9 cellular contexts compared by ENCODE assay signal in the genomic region with DNA sequence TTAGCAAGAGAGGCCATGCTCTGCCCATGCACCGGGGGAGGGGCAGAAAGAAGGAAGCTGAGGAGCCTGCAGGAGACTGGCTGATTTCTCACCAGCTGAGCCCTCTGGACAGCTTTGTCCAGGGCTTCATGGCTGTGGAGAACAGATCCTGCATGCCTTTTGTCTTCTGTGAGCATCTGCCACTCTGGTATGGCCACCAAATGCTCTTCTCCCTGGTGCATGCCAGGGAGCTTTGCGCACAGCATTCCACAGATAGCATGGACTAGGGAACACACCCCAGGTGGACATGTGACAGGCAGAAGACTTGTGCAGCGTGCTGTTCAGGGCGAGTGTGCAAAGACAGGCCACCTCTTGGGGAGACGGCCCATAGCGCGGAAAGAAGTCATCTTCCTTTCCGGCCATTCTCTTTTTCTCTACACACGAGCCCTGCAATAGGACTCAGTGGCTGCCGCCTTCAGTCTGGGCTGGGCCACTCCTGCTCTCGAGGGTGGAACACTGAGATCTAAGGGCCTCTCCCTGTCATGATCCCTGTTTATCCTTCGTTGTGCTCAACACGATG. TPM values are rescaled to one million over a fixed set of nuclear protein-coding genes. Genes with fewer than 3 reads are reported as not detected.
DNase-seq lines count a peak whose midpoint lies in the region; ATAC-seq and TF ChIP-seq lines count a peak whose summit lies in the region.
"Had no signal": no experiment of that assay in that cellular context is flagged by ENCODE, and none has a peak within 500 bp of the region (broad histone marks: within the 10 kb centered on the region; RNA-seq: fewer than 3 reads in every experiment).

No MANE protein-coding gene starts in this region.

- no peaks in the 10 kb centered on the region for H3K79me2 ChIP-seq in hepatocyte

- H3K9me3 ChIP-seq in hepatocyte (ENCODE audit: low read depth): no peaks in the 10 kb centered on the region

- H3K27me3 ChIP-seq in hepatocyte: no peaks in the 10 kb centered on the region

- ATAC-seq in HG03159 (IDR thresholded peaks at IDR 0.05; ENCODE audit: unreplicated experiment) (no peak), GM21529 (IDR thresholded peaks at IDR 0.05; ENCODE audit: unreplicated experiment) (no peak)
- ATAC-seq: activated CD4-positive, CD25-positive, alpha-beta regulatory T cell treated with anti-CD3 and anti-CD28 coated beads, Interleukin-2, amount 50 U/mL, for 24 hours had no signal

- 49% methylated on average over 13 of the region's 13 CpGs for WGBS in hepatocyte (ENCODE audit: low lambda C conversion rate, missing lambda C conversion rate)

- peak; percentile 38 for DNase-seq in EH (ENCODE audit: low read depth)
- DNase-seq in hepatocyte (ENCODE audit: low spot score): peak; percentile 44
- peak; percentile 26 for DNase-seq in putamen (ENCODE audit: low spot score)
- DNase-seq in central memory CD4-positive, alpha-beta T cell: no peak
- DNase-seq in HUDEP-2 (lab: John Stamatoyannopoulos, UW; ENCODE audit: unreplicated experiment in 76 of 76): no peak

- no peak overlapping the region for H3K4me3 ChIP-seq in hepatocyte

- TF ChIP-seq CTCF in hepatocyte (IDR thresholded peaks at IDR 0.05; ENCODE audit: poor library complexity): no peak

- peak overlapping the region; percentile 13 for H3K27ac ChIP-seq in angular gyrus (ENCODE audit: low read depth, low read length)
- peak overlapping the region; percentile 49 for H3K27ac ChIP-seq in hepatocyte

- H3K36me3 ChIP-seq in hepatocyte (replicated peaks; ENCODE audit: insufficient read depth, low read depth): no peaks in the 10 kb centered on the region

- H3K4me2 ChIP-seq in hepatocyte: peak overlapping the region; percentile 61

- no peaks in the 10 kb centered on the region for H3K9me2 ChIP-seq in hepatocyte (replicated peaks; ENCODE audit: insufficient read depth)

- peaks cover 37% of the 10 kb centered on the region for H3K4me1 ChIP-seq in hepatocyte (ENCODE audit: insufficient read depth)

- H4K20me1 ChIP-seq in hepatocyte (ENCODE audit: insufficient read depth, poor library complexity, severe bottlenecking): no peaks in the 10 kb centered on the region

- peak overlapping the region; percentile 1 for H2AFZ ChIP-seq in hepatocyte

RNA-seq across cellular contexts. Expression of gene GADD45G, which starts 56.7 kb away (rescaled TPM):
- 14.7 and 15.7 TPM in 2 replicates for total RNA-seq in hepatocyte
- 45.1 and 47.8 TPM in 2 replicates for polyA plus RNA-seq in hepatocyte

Comparison
In these comparisons a context has a peak if more than half of its experiments do, and no peak if none do; other contexts are left out.
1. DNase-seq: peak in EH (single experiment), hepatocyte (single experiment) and putamen (single experiment); none in central memory CD4-positive, alpha-beta T cell (single experiment) and HUDEP-2 (0 of 76).